Comparison of ENCODE assay signal across 19 cellular contexts in the genomic region with DNA sequence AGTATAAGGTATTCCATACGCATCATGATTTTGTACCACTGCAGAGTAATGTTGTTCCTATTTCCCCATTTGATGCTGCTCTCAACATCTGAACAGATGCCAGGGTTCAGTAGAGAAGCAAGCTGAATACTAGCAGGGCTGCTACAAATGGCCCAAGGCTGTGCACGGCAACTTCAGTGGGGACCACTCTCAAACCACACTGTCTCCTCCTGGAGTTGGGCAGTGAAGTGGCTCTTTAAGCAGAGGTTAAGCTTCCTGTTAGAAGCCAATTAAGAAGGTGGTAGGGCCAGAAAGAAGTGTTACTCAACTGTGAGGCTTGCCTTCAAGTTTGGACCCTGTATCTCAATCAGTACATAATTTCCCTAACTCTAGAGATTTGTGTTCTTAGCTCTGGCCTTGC.
"Had no signal": no experiment of that assay in that cellular context is flagged by ENCODE, and none has a peak within 500 bp of the region (broad histone marks: within the 10 kb centered on the region; RNA-seq: fewer than 3 reads in every experiment).

No MANE protein-coding gene starts in this region.

- H3K4me3 Mint-ChIP-seq: activated naive CD4-positive, alpha-beta T cell treated with anti-CD3 and anti-CD28 coated beads, Interleukin-2, amount 10 ng/mL, durations not matched to agents 7 days and 5 days; activated T-cell treated with anti-CD3 and anti-CD28 coated beads, Interleukin-2, amount 50 U/mL, for 72 hours; natural killer cell treated with Interleukin-12 subunit alpha and Interleukin-12 subunit beta and Interleukin-15 and Interleukin-18, amount 100 ng/mL, for 72 hours; T-helper 1 cell treated with Interleukin-12 subunit alpha and Interleukin-12 subunit beta and Interleukin-4 antibody, amounts not matched to agents 30 μg/mL and 1 μg/mL, for 36 hours had no signal

- H3K27me3 Mint-ChIP-seq: activated naive CD4-positive, alpha-beta T cell treated with anti-CD3 and anti-CD28 coated beads, Interleukin-2, amount 10 ng/mL, durations not matched to agents 7 days and 5 days; natural killer cell treated with Interleukin-12 subunit alpha and Interleukin-12 subunit beta and Interleukin-15 and Interleukin-18, amount 100 ng/mL, for 72 hours had no signal

- H3K9me3 Mint-ChIP-seq: activated naive CD4-positive, alpha-beta T cell treated with anti-CD3 and anti-CD28 coated beads, Interleukin-2, amount 10 ng/mL, durations not matched to agents 7 days and 5 days; activated T-cell treated with anti-CD3 and anti-CD28 coated beads, Interleukin-2, amount 50 U/mL, for 72 hours; natural killer cell treated with Interleukin-12 subunit alpha and Interleukin-12 subunit beta and Interleukin-15 and Interleukin-18, amount 100 ng/mL, for 72 hours; T-helper 1 cell treated with Interleukin-12 subunit alpha and Interleukin-12 subunit beta and Interleukin-4 antibody, amounts not matched to agents 30 μg/mL and 1 μg/mL, for 36 hours had no signal

- DNase-seq: activated CD4-positive, alpha-beta T cell treated with anti-CD3 and anti-CD28 coated beads for 4 hours; activated CD4-positive, CD25-positive, alpha-beta regulatory T cell; activated CD8-positive, alpha-beta memory T cell treated with anti-CD3 and anti-CD28 coated beads, Interleukin-2, amount 50 U/mL, for 48 hours; activated effector memory CD4-positive, alpha-beta T cell treated with anti-CD3 and anti-CD28 coated beads, Interleukin-2, amount 50 U/mL, for 16 hours; activated naive CD4-positive, alpha-beta T cell treated with anti-CD3 and anti-CD28 coated beads, Interleukin-2, amount 10 ng/mL, durations not matched to agents 7 days and 5 days; activated T-cell treated with anti-CD3 and anti-CD28 coated beads, Interleukin-2, amount 50 U/mL, for 72 hours; amygdala; effector CD4-positive, alpha-beta T cell; kidney; mammary epithelial cell; midbrain; ovary; right cardiac atrium; stimulated activated CD4-positive, alpha-beta T cell treated with anti-CD3 and anti-CD28 coated beads, Interleukin-12 subunit alpha, Interleukin-12 subunit beta, amount 100 ng/mL, for 4 hours; stimulated activated CD4-positive, alpha-beta T cell treated with anti-CD3 and anti-CD28 coated beads, Interleukin-4, amount 100 ng/mL, for 4 hours; stimulated activated naive CD8-positive, alpha-beta T cell treated with anti-CD3 and anti-CD28 coated beads, Interleukin-15, Interleukin-2, amounts not matched to agents 100 U/mL and 50 U/mL, for 24 hours; T1000 had no signal

- H3K27ac Mint-ChIP-seq: activated naive CD4-positive, alpha-beta T cell treated with anti-CD3 and anti-CD28 coated beads, Interleukin-2, amount 10 ng/mL, durations not matched to agents 7 days and 5 days; activated T-cell treated with anti-CD3 and anti-CD28 coated beads, Interleukin-2, amount 50 U/mL, for 72 hours; natural killer cell treated with Interleukin-12 subunit alpha and Interleukin-12 subunit beta and Interleukin-15 and Interleukin-18, amount 100 ng/mL, for 72 hours; T-helper 1 cell treated with Interleukin-12 subunit alpha and Interleukin-12 subunit beta and Interleukin-4 antibody, amounts not matched to agents 30 μg/mL and 1 μg/mL, for 36 hours had no signal
